Comparison of ENCODE assay signal across 8 cellular contexts in genomic region chr4:184382189-184382846, GRCh38.
DNase-seq lines count a peak whose midpoint lies in the region; ATAC-seq and TF ChIP-seq lines count a peak whose summit lies in the region.

No MANE protein-coding gene starts in this region.

- H3K9me3 Mint-ChIP-seq in T-cell (no peaks in the 10 kb centered on the region), CD14-positive monocyte (peaks cover 2 to 16% (median 10%) of the 10 kb centered on the region in 7 donors)

- H3K36me3 Mint-ChIP-seq in T-cell (peaks cover 26% of the 10 kb centered on the region), CD14-positive monocyte (peaks cover 25 to 44% of the 10 kb centered on the region in 2 donors)

- CTCF ChIA-PET in T-cell (lab: Charles Lee), result interaction anchor here in 1 of 2 donors (0.6 kb wide), 1 partner anchor 12 kb away, joined by 3 read pairs; no protein-coding TSS in a partner anchor

- TF ChIP-seq CTCF in CD14-positive monocyte (IDR thresholded peaks at IDR 0.05), result no peak

- intact Hi-C loops in CD14-positive monocyte (cut with micrococcal nuclease), result loop anchor here in 1 of 2 donors (10.0 kb wide), 1 partner anchor 118 kb away; no protein-coding TSS in a partner anchor

- DNase-seq in DMS53 (lab: John Stamatoyannopoulos, UW) (peak; percentile 54), T-cell (peak in 4 of 34 experiments; percentile 1 to 25 (median 17)), myocyte (ENCODE audit: low read depth) (peak; percentile 69), amygdala (lab: John Stamatoyannopoulos, UW) (no peak), CD14-positive monocyte (ENCODE audit: low spot score) (no peak)

- H3K27me3 Mint-ChIP-seq in T-cell, result no peaks in the 10 kb centered on the region
- no peaks in the 10 kb centered on the region for H3K27me3 Mint-ChIP-seq in CD14-positive monocyte (ENCODE audit: low read depth in 3 of 3)

- H3K27ac Mint-ChIP-seq in T-cell, result peak overlapping the region; percentile 50 to 62
- peak overlapping the region in 2 of 7 donors; percentile 2 to 7 for H3K27ac Mint-ChIP-seq in CD14-positive monocyte

- ATAC-seq in HG02852 (IDR thresholded peaks at IDR 0.05; ENCODE audit: unreplicated experiment) (peak; percentile 34), T-cell (replicated peaks in 1 of 4) (peak in 2 of 4 experiments; percentile 32 to 42), HG03097 (IDR thresholded peaks at IDR 0.05; ENCODE audit: low FRiP score, unreplicated experiment) (no peak), HG03139 (IDR thresholded peaks at IDR 0.05; ENCODE audit: unreplicated experiment) (no peak)

- peak overlapping the region in 1 of 3 donors; percentile 31 for H3K4me3 Mint-ChIP-seq in T-cell
- H3K4me3 Mint-ChIP-seq in CD14-positive monocyte, result peak overlapping the region in 1 of 2 donors; percentile 63

- peaks cover 62 to 68% (median 65%) of the 10 kb centered on the region in 3 donors for H3K4me1 Mint-ChIP-seq in T-cell
- H3K4me1 Mint-ChIP-seq in CD14-positive monocyte, result peaks cover 62% of the 10 kb centered on the region

- POLR2A ChIA-PET in T-cell (lab: Charles Lee), result no interaction called here

Comparison
In these comparisons a context has a peak if more than half of its experiments do, and no peak if none do; other contexts are left out.
1. DNase-seq: peak in DMS53 (single experiment) and myocyte (single experiment); none in amygdala (0 of 56) and CD14-positive monocyte (single experiment).